Comparison of ENCODE assay signal across 28 cellular contexts in genomic region chr3:75049581-75049980, GRCh38.
DNase-seq lines count a peak whose midpoint lies in the region; FAIRE-seq and TF ChIP-seq lines count a peak whose summit lies in the region.
"Had no signal": no experiment of that assay in that cellular context is flagged by ENCODE, and none has a peak within 500 bp of the region (broad histone marks: within the 10 kb centered on the region; RNA-seq: fewer than 3 reads in every experiment).

No MANE protein-coding gene starts in this region.

- TF ChIP-seq POLR2A in GM12892 (IDR thresholded peaks at IDR 0.05; ENCODE audit: low read depth, low read length): no peak

- TF ChIP-seq CTCF in AG10803 (conservative IDR thresholded peaks at IDR 0.05; ENCODE audit: low read length) (no peak), GM12865 (IDR thresholded peaks at IDR 0.05; ENCODE audit: insufficient read depth, low read depth, low read length, missing control alignments) (no peak), bronchial epithelial cell (IDR thresholded peaks at IDR 0.05; ENCODE audit: insufficient read depth, low read length, severe bottlenecking) (no peak)

- H3K27me3 ChIP-seq in bronchial epithelial cell (ENCODE audit: control insufficient read depth, insufficient read depth, low read length): no peaks in the 10 kb centered on the region
- H3K27me3 ChIP-seq: MG63 had no signal

- no peaks in the 10 kb centered on the region for H3K36me3 ChIP-seq in bronchial epithelial cell (ENCODE audit: control insufficient read depth, insufficient read depth, low read length)
- H3K36me3 ChIP-seq: MG63 had no signal

- DNase-seq in AG10803 (ENCODE audit: low read depth) (peak; percentile 5), GM12865 (ENCODE audit: low read depth) (peak; percentile 4), bronchial epithelial cell (ENCODE audit: low read depth) (peak; percentile 77), iris pigment epithelial cell (ENCODE audit: low read depth) (peak; percentile 0), NCI-H69 (lab: John Stamatoyannopoulos, UW) (no peak), kidney tubule cell (ENCODE audit: low spot score) (no peak), NCI-H446 (lab: John Stamatoyannopoulos, UW) (no peak), GM12892 (ENCODE audit: insufficient read length) (no peak)
- DNase-seq: C1 segment of cervical spinal cord; CD4-positive, alpha-beta memory T cell; COR-L47; H9; Kasumi-1; MG63; NCI-H1092; NCI-H1417 treated with DMSO at 0.1 percent for 48 hours; NCI-H1694 treated with DMSO at 0.1 percent for 48 hours; NCI-H2081; NCI-H2171; NCI-H345; NCI-H524; NCI-H774; SIG-M5; SK-N-SH; SW 1271 had no signal

- H3K4me3 ChIP-seq in AG10803 (ENCODE audit: low read length) (no peak overlapping the region), GM12865 (ENCODE audit: low read depth, low read length) (no peak overlapping the region), bronchial epithelial cell (ENCODE audit: low read depth, low read length) (no peak overlapping the region)
- H3K4me3 ChIP-seq: MG63 had no signal

- FAIRE-seq in bronchial epithelial cell (lab: Jason Lieb, UNC) (no peak), GM12892 (lab: Jason Lieb, UNC) (no peak)
- FAIRE-seq: G401.6, HepG2, RCC 7860 had no signal

Comparison
In these comparisons a context has a peak if more than half of its experiments do, and no peak if none do; other contexts are left out.
1. DNase-seq: peak in AG10803 (single experiment), GM12865 (single experiment), bronchial epithelial cell (single experiment) and iris pigment epithelial cell (single experiment); none in NCI-H69 (single experiment), kidney tubule cell (single experiment), NCI-H446 (0 of 2) and GM12892 (single experiment).